In the genomic region with DNA sequence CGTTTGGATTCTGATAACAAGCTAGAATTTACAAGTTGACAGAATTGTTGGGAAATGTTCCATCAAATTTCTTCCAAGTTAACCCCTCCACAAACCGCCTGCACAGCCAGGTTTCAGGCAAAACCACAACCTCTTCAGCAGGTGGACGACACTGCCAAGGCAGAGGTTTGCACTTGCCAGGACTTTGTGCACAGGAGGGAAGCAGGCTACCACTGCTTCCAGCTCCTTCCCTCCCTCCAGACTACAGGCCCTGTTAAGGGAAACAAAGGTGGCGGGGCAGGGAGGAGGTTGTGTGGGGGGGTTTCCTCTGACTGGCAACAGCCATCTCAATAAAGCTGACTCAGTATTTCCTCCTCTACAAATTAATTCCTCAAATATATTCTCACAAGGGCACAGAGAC, we compare ENCODE assay signal across 11 cellular contexts. TPM values are rescaled to one million over a fixed set of nuclear protein-coding genes. Genes with fewer than 3 reads are reported as not detected.
DNase-seq lines count a peak whose midpoint lies in the region; ATAC-seq and TF ChIP-seq lines count a peak whose summit lies in the region.
"Had no signal": no experiment of that assay in that cellular context is flagged by ENCODE, and none has a peak within 500 bp of the region (broad histone marks: within the 10 kb centered on the region; RNA-seq: fewer than 3 reads in every experiment).

No MANE protein-coding gene starts in this region.

- DNase-seq in activated naive CD4-positive, alpha-beta T cell treated with anti-CD3 and anti-CD28 coated beads for 36 hours, result peak; percentile 67
- DNase-seq in activated naive CD4-positive, alpha-beta T cell treated with anti-CD3 and anti-CD28 coated beads, Interleukin-2, amount 50 U/mL, for 16 hours, result no peak
- peak; percentile 62 to 79 for DNase-seq in lung microvascular endothelial cell (ENCODE audit: low read depth in 2 of 2)
- no peak for DNase-seq in upper lobe of right lung
- DNase-seq in NCI-H2227 (lab: John Stamatoyannopoulos, UW; ENCODE audit: unreplicated experiment), result no peak
- DNase-seq in OCI-M1 (lab: John Stamatoyannopoulos, UW), result no peak
- DNase-seq: BE2C, SHP77 treated with DMSO at 0.1 percent for 48 hours had no signal

- H3K27ac ChIP-seq in angular gyrus (ENCODE audit: low read depth, low read length) (peak overlapping the region; percentile 33), upper lobe of right lung (peak overlapping the region; percentile 73)

- CTCF ChIA-PET in activated naive CD4-positive, alpha-beta T cell treated with anti-CD3 and anti-CD28 coated beads for 36 hours (lab: Charles Lee), result interaction anchor here (0.8 to 3.1 kb wide), 11 partner anchors 9 to 76 kb away, joined by 3 to 18 read pairs (median 7); no protein-coding TSS in a partner anchor

- peaks cover 23% of the 10 kb centered on the region for H3K36me3 ChIP-seq in upper lobe of right lung
- H3K36me3 ChIP-seq: BE2C, HAP-1 had no signal

- H3K27ac Mint-ChIP-seq in activated naive CD4-positive, alpha-beta T cell treated with anti-CD3 and anti-CD28 coated beads for 36 hours, result peak overlapping the region; percentile 47

- H3K4me3 Mint-ChIP-seq in activated naive CD4-positive, alpha-beta T cell treated with anti-CD3 and anti-CD28 coated beads for 36 hours, result peak overlapping the region; percentile 7

- no peaks in the 10 kb centered on the region for H3K9me3 Mint-ChIP-seq in activated naive CD4-positive, alpha-beta T cell treated with anti-CD3 and anti-CD28 coated beads for 36 hours

- no peak for TF ChIP-seq CTCF in upper lobe of right lung (IDR thresholded peaks at IDR 0.05)

- no peaks in the 10 kb centered on the region for H3K27me3 Mint-ChIP-seq in activated naive CD4-positive, alpha-beta T cell treated with anti-CD3 and anti-CD28 coated beads for 36 hours (ENCODE audit: low read depth)

- intact Hi-C loops in activated naive CD4-positive, alpha-beta T cell treated with anti-CD3 and anti-CD28 coated beads for 36 hours (cut with micrococcal nuclease), result loop anchor here (2.0 kb wide), 1 partner anchor 67 kb away; no protein-coding TSS in a partner anchor
- intact Hi-C loops in upper lobe of right lung (cut with DNase I), result no loop called here

- no peaks in the 10 kb centered on the region for H3K27me3 ChIP-seq in upper lobe of right lung
- H3K27me3 ChIP-seq: BE2C had no signal

- peaks cover 78% of the 10 kb centered on the region for H3K4me1 ChIP-seq in upper lobe of right lung
- H3K4me1 ChIP-seq: HAP-1 had no signal

- H3K9me3 ChIP-seq in upper lobe of right lung, result no peaks in the 10 kb centered on the region
- H3K9me3 ChIP-seq: BE2C, HAP-1 had no signal

- peaks cover 21% of the 10 kb centered on the region for H3K36me3 Mint-ChIP-seq in activated naive CD4-positive, alpha-beta T cell treated with anti-CD3 and anti-CD28 coated beads for 36 hours (ENCODE audit: low read depth)

- ATAC-seq in upper lobe of right lung (peak; percentile 57), GM18870 (IDR thresholded peaks at IDR 0.05; ENCODE audit: unreplicated experiment) (no peak)

- peaks cover 84% of the 10 kb centered on the region for H3K4me1 Mint-ChIP-seq in activated naive CD4-positive, alpha-beta T cell treated with anti-CD3 and anti-CD28 coated beads for 36 hours (ENCODE audit: low read depth)

- H3K4me3 ChIP-seq in upper lobe of right lung, result no peak overlapping the region
- H3K4me3 ChIP-seq: HAP-1 had no signal

RNA-seq across cellular contexts. Expression of a gene that starts 42.2 kb away (rescaled TPM):
- 10 to 100 TPM; 57.1 to 60.3 TPM for total RNA-seq in activated naive CD4-positive, alpha-beta T cell treated with anti-CD3 and anti-CD28 coated beads for 36 hours
- total RNA-seq in lung microvascular endothelial cell (24.2 and 29.4 TPM in 2 replicates), upper lobe of right lung (88.7 TPM)

RNA-seq across cellular contexts. Expression of a gene that starts 57.0 kb away (rescaled TPM):
- total RNA-seq in activated naive CD4-positive, alpha-beta T cell treated with anti-CD3 and anti-CD28 coated beads for 36 hours, result not detected
- not detected in 2 replicates for total RNA-seq in lung microvascular endothelial cell
- total RNA-seq in upper lobe of right lung, result not detected

Comparison
In these comparisons a context has a peak if more than half of its experiments do, and no peak if none do; other contexts are left out.
1. DNase-seq: peak in activated naive CD4-positive, alpha-beta T cell treated with anti-CD3 and anti-CD28 coated beads for 36 hours (single experiment) and lung microvascular endothelial cell (2 of 2); none in activated naive CD4-positive, alpha-beta T cell treated with anti-CD3 and anti-CD28 coated beads, Interleukin-2, amount 50 U/mL, for 16 hours (single experiment), upper lobe of right lung (single experiment), NCI-H2227 (single experiment) and OCI-M1 (single experiment).